8 cellular contexts compared by ENCODE assay signal in genomic region chr16:88784856-88785105, GRCh38. TPM values are rescaled to one million over a fixed set of nuclear protein-coding genes. Genes with fewer than 3 reads are reported as not detected.
A peak's percentile ranks its signal among the peaks of the same experiment; 100 is the strongest.
DNase-seq lines count a peak whose midpoint lies in the region; ATAC-seq and TF ChIP-seq lines count a peak whose summit lies in the region.

No MANE protein-coding gene starts in this region.

- BruUV-seq in Panc1 (replicated peaks; lab: Mats Ljungman, UMichigan) = no TSS peak

- no peak; the same call in 2 of the 3 replicates for ATAC-seq in DND-41 (ENCODE audit: insufficient read depth, low read depth)
- ATAC-seq in Panc1 = peak; percentile 64

- peak overlapping the region; percentile 54 for H4K12ac ChIP-seq in trophoblast cell (ENCODE audit: low read depth, low read length)

- peak overlapping the region; percentile 90 for H3K18ac ChIP-seq in trophoblast cell (ENCODE audit: low read length)

- H3K79me2 ChIP-seq in DND-41 (ENCODE audit: insufficient read depth, low read length) = peaks cover 61% of the 10 kb centered on the region
- peaks cover 24% of the 10 kb centered on the region for H3K79me2 ChIP-seq in trophoblast cell (ENCODE audit: control insufficient read depth, insufficient read depth, low read length, poor library complexity)

- peak overlapping the region; percentile 96 for H4K91ac ChIP-seq in trophoblast cell (ENCODE audit: low read depth, low read length)

- intact Hi-C loops in Panc1 (cut with micrococcal nuclease; ENCODE audit: unreplicated experiment) = loop anchor here (10.0 kb wide), 1 partner anchor 50 kb away; no protein-coding TSS in a partner anchor

- H2AK5ac ChIP-seq in trophoblast cell (ENCODE audit: low read length) = no peak overlapping the region

- WGBS in trophoblast cell (ENCODE audit: extremely low coverage, insufficient coverage, insufficient read length) = no CpG with 5 or more reads among the region's 32 CpGs

- DNase-seq in DND-41 = no peak
- no peak for DNase-seq in Panc1 (ENCODE audit: low read depth, low spot score)
- no peak for DNase-seq in fibroblast of mammary gland (ENCODE audit: low read depth)
- no peak for DNase-seq in trophoblast cell
- no peak for DNase-seq in RKO (ENCODE audit: low spot score)
- no peak for DNase-seq in GOT3 (lab: John Stamatoyannopoulos, UW)
- DNase-seq in NCI-H2107 treated with DMSO at 0.1 percent for 48 hours (lab: John Stamatoyannopoulos, UW; ENCODE audit: unreplicated experiment) = no peak
- DNase-seq in NCI-H2196 treated with DMSO at 0.1 percent for 48 hours (lab: John Stamatoyannopoulos, UW; ENCODE audit: unreplicated experiment) = no peak

- H4K8ac ChIP-seq in trophoblast cell (ENCODE audit: low read depth, low read length) = peak overlapping the region; percentile 86

- H3K4me2 ChIP-seq in DND-41 (ENCODE audit: insufficient read depth, low read length) (peak overlapping the region; percentile 73), trophoblast cell (ENCODE audit: low read length) (peak overlapping the region; percentile 89)

- H4K20me1 ChIP-seq in DND-41 (ENCODE audit: insufficient read depth, low read length) = peaks cover 37% of the 10 kb centered on the region

- H3K36me3 ChIP-seq in DND-41 (ENCODE audit: insufficient read depth, low read length) = peaks cover under 1% of the 10 kb centered on the region; the same call in 1 of the 2 replicates
- H3K36me3 ChIP-seq in Panc1 (ENCODE audit: control insufficient read depth, insufficient read depth, low read length) = no peaks in the 10 kb centered on the region; the same call in 1 of the 2 replicates
- peaks cover 0 to 1% of the 10 kb centered on the region in 2 experiments for H3K36me3 ChIP-seq in trophoblast cell (ENCODE audit: control insufficient read depth in 1 of 2, insufficient read depth in 2 of 2, low read length in 2 of 2)

- H3K4me3 ChIP-seq in DND-41 (ENCODE audit: low read depth in 1 of 2, low read length in 2 of 2) (peak overlapping the region; percentile 56 to 64; a peak in 3 of 4 replicates), Panc1 (ENCODE audit: low read depth in 2 of 2, low read length in 2 of 2) (peak overlapping the region; percentile 61 to 69), fibroblast of mammary gland (ENCODE audit: control insufficient read depth, low read depth, low read length) (peak overlapping the region; percentile 70), trophoblast cell (ENCODE audit: low read depth, low read length) (peak overlapping the region; percentile 86)

- H3K27me3 ChIP-seq in DND-41 (ENCODE audit: insufficient read depth, low read length, poor library complexity) = no peaks in the 10 kb centered on the region
- H3K27me3 ChIP-seq in Panc1 (ENCODE audit: control insufficient read depth, insufficient read depth, low read length) = no peaks in the 10 kb centered on the region
- no peaks in the 10 kb centered on the region for H3K27me3 ChIP-seq in trophoblast cell (ENCODE audit: insufficient read depth, low read length)

- H2AFZ ChIP-seq in DND-41 (ENCODE audit: low read depth, low read length) (peak overlapping the region; percentile 69), trophoblast cell (ENCODE audit: insufficient read depth, low read length, poor library complexity) (peak overlapping the region; percentile 46)

- H2BK5ac ChIP-seq in trophoblast cell (ENCODE audit: low read depth, low read length, poor library complexity) = peak overlapping the region; percentile 93

- in situ Hi-C loops in Panc1 (cut with HindIII; ENCODE audit: low pct_unique_long_range_greater_than_20kb, low sequenced_read_pairs) = no loop called here

- H3K23ac ChIP-seq in trophoblast cell (ENCODE audit: low read length) = no peak overlapping the region

- POLR2A ChIA-PET in Panc1 (lab: Charles Lee) = no interaction called here

- H2BK12ac ChIP-seq in trophoblast cell (ENCODE audit: low read length) = peak overlapping the region; percentile 33

- H2BK120ac ChIP-seq in trophoblast cell (ENCODE audit: insufficient read depth, low read length, poor library complexity) = peak overlapping the region; percentile 82

- peak overlapping the region; percentile 94 for H3K9ac ChIP-seq in DND-41 (ENCODE audit: low read depth, low read length)
- peak overlapping the region; percentile 64 for H3K9ac ChIP-seq in trophoblast cell (ENCODE audit: low read length)

- H3K4ac ChIP-seq in trophoblast cell (ENCODE audit: low read depth, low read length) = peak overlapping the region; percentile 77

- H3K9me3 ChIP-seq in DND-41 (ENCODE audit: insufficient read depth, low read length, severe bottlenecking) (no peaks in the 10 kb centered on the region), Panc1 (ENCODE audit: control insufficient read depth, insufficient read depth, low read depth, low read length) (no peaks in the 10 kb centered on the region), trophoblast cell (ENCODE audit: insufficient read depth, low read depth, low read length) (no peaks in the 10 kb centered on the region)

- peak overlapping the region; percentile 94 for H3K14ac ChIP-seq in trophoblast cell (ENCODE audit: low read length)

- H3K27ac ChIP-seq in DND-41 (ENCODE audit: low read length) (peak overlapping the region; percentile 86), Panc1 (ENCODE audit: low read length) (no peak overlapping the region), trophoblast cell (ENCODE audit: low read depth, low read length) (peak overlapping the region; percentile 84)

- peaks cover 20% of the 10 kb centered on the region for H3K79me1 ChIP-seq in trophoblast cell (ENCODE audit: low read length)

- H3K4me1 ChIP-seq in DND-41 (ENCODE audit: insufficient read depth, low read length) (peaks cover 53% of the 10 kb centered on the region), Panc1 (ENCODE audit: control insufficient read depth, insufficient read depth, low read length) (peaks cover 27% of the 10 kb centered on the region), trophoblast cell (ENCODE audit: control insufficient read depth in 1 of 2, insufficient read depth in 2 of 2, low read length in 2 of 2) (peaks cover 32 to 36% of the 10 kb centered on the region in 2 experiments)

- CTCF ChIA-PET in Panc1 (lab: Charles Lee) = interaction anchor here (0.5 to 0.9 kb wide), 3 partner anchors 10 to 25 kb away, joined by 3 to 4 read pairs (median 3); no protein-coding TSS in a partner anchor

- TF ChIP-seq CTCF in DND-41 (IDR thresholded peaks at IDR 0.05; ENCODE audit: borderline replicate concordance, extremely low read depth, low read length, poor library complexity, severe bottlenecking) (no peak), Panc1 (IDR thresholded peaks at IDR 0.05) (no peak), fibroblast of mammary gland (conservative IDR thresholded peaks at IDR 0.05; ENCODE audit: control insufficient read depth, insufficient read depth, low read depth, low read length) (no peak)

RNA-seq across cellular contexts. Expression of gene PIEZO1, which starts 0.2 kb away (rescaled TPM):
- 175 TPM for total RNA-seq in Panc1 (2021; ENCODE audit: unreplicated experiment)
- polyA plus RNA-seq in Panc1 (2012; ENCODE audit: insufficient read length) = 228 TPM
- polyA plus RNA-seq in trophoblast cell (2013) = 77.3 and 84.7 TPM in 2 replicates

RNA-seq across cellular contexts. Expression of gene CDT1, which starts 18.8 kb away (rescaled TPM):
- total RNA-seq in Panc1 (2021; ENCODE audit: unreplicated experiment) = 39.9 TPM
- polyA plus RNA-seq in Panc1 (2012; ENCODE audit: insufficient read length) = 25.1 TPM
- 19.4 and 19.8 TPM in 2 replicates for polyA plus RNA-seq in trophoblast cell (2013)

RNA-seq across cellular contexts. Expression of gene APRT, which starts 26.9 kb away (rescaled TPM):
- 231 TPM for total RNA-seq in Panc1 (2021; ENCODE audit: unreplicated experiment)
- 326 TPM for polyA plus RNA-seq in Panc1 (2012; ENCODE audit: insufficient read length)
- 95.8 and 96.2 TPM in 2 replicates for polyA plus RNA-seq in trophoblast cell (2013)
